ENCODE assay signal across 8 cellular contexts in the genomic region with DNA sequence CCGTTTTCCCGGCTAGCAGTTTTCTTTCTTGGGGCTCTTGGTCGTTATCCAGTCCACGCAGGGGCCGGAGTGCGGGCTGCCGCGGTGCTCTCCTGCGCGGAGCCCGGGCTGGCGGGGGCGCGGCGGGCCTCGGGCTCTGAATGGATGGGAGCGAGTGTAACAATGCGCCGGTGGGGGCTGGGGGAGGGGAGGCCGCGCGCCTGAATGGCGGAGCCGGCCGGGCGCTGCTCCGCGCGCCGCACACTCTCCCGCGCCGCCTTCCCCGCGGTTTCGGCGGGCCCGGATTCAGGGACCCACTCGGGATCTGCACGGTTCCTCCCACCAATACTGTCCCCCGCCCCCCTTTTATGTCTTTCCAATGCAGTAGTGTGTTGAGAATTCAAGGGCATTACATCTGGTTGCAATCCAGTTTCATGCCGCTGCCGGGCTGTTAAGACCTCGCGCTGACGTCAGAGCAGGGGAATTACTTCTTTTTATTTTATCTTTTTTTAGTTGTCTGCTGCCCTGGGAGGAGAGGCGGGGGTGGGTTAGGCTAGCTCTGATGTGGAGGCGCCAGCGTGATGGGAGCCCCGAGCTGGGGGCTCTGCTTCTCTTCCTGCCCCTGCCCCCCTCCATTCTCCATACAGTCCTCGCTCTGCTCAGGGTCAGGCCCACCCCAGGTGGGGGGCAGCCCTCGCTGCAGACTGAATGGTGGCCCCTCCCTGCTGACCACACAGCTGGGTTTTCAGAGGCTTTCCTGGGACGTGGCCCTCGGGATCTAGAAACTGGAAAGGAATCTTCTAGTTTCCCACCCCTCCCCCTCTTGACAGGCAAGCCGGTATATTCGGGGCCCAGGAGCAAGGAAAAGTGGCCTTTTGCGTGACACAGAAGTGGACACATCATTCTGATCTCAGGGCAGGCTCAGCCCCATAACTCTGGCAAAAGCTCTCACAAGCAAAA. TPM values are rescaled to one million over a fixed set of nuclear protein-coding genes. Genes with fewer than 3 reads are reported as not detected.
A peak's percentile ranks its signal among the peaks of the same experiment; 100 is the strongest.
DNase-seq lines count a peak whose midpoint lies in the region; ATAC-seq and TF ChIP-seq lines count a peak whose summit lies in the region.

No MANE protein-coding gene starts in this region.

- H3K27me3 ChIP-seq in foreskin keratinocyte (no peaks in the 10 kb centered on the region), neuronal stem cell (ENCODE audit: control insufficient read depth in 3 of 3, insufficient read depth in 3 of 3, low read depth in 1 of 3, low read length in 3 of 3) (peaks cover 0 to 19% (median 0%) of the 10 kb centered on the region in 3 experiments), tibial artery (no peaks in the 10 kb centered on the region)

- peak overlapping the region; percentile 99 for H3K18ac ChIP-seq in neuronal stem cell (ENCODE audit: low read length)

- peak overlapping the region; percentile 71 for H3K4me2 ChIP-seq in neuronal stem cell (ENCODE audit: insufficient read depth, low read length, poor library complexity, severe bottlenecking)

- intact Hi-C loops in tibial artery (cut with DNase I; ENCODE audit: low total_unique reads): loop anchor here (2.0 to 10.0 kb wide), 3 partner anchors 102 to 354 kb away; a partner anchor contains a TSS

- no peak overlapping the region for H4K91ac ChIP-seq in neuronal stem cell (ENCODE audit: low read depth, low read length, poor library complexity)

- H3K27ac ChIP-seq in foreskin keratinocyte (peak overlapping the region; percentile 70), neuronal stem cell (replicated peaks; ENCODE audit: low read length) (peak overlapping the region; percentile 74), tibial artery (peak overlapping the region; percentile 82 to 95)

- H2AK5ac ChIP-seq in neuronal stem cell (ENCODE audit: low read depth, low read length): peak overlapping the region; percentile 99

- DNase-seq in DMS 273 (lab: John Stamatoyannopoulos, UW; ENCODE audit: unreplicated experiment) (peak; percentile 68), DMS 273 treated with DMSO at 0.1 percent for 48 hours (lab: John Stamatoyannopoulos, UW) (no peak), RKO (ENCODE audit: low spot score) (peak; percentile 63), activated gamma-delta T cell (lab: John Stamatoyannopoulos, UW) (peak; percentile 42), foreskin keratinocyte (peak in 1 of 2 donors; percentile 55), neuronal stem cell (ENCODE audit: low spot score) (no peak), tibial artery (peak; percentile 55 to 79)

- H2BK12ac ChIP-seq in neuronal stem cell (ENCODE audit: low read length): peak overlapping the region; percentile 80

- H2AFZ ChIP-seq in neuronal stem cell (ENCODE audit: low read length): peak overlapping the region; percentile 83

- TF ChIP-seq CTCF in foreskin keratinocyte (conservative IDR thresholded peaks at IDR 0.05) (no peak), tibial artery (IDR thresholded peaks at IDR 0.05) (no peak)

- H3K9me3 ChIP-seq in neuronal stem cell (replicated peaks in 1 of 2; ENCODE audit: control insufficient read depth in 2 of 2, insufficient read depth in 1 of 2, low read depth in 1 of 2, low read length in 2 of 2) (no peaks in the 10 kb centered on the region), tibial artery (no peaks in the 10 kb centered on the region)

- H3K4me1 ChIP-seq in foreskin keratinocyte (peaks cover 28% of the 10 kb centered on the region), neuronal stem cell (ENCODE audit: control insufficient read depth in 2 of 2, insufficient read depth in 1 of 2, low read depth in 1 of 2, low read length in 2 of 2) (peaks cover 35 to 39% of the 10 kb centered on the region in 2 donors), tibial artery (peaks cover 5 to 47% (median 27%) of the 10 kb centered on the region in 4 donors)

- H3K23ac ChIP-seq in neuronal stem cell (ENCODE audit: low read depth, low read length, poor library complexity): peak overlapping the region; percentile 67

- H2BK15ac ChIP-seq in neuronal stem cell (ENCODE audit: low read length): peak overlapping the region; percentile 99

- peak overlapping the region; percentile 100 for H3K9ac ChIP-seq in neuronal stem cell (ENCODE audit: low read depth, low read length, poor library complexity)

- ATAC-seq in HG03108 (IDR thresholded peaks at IDR 0.05; ENCODE audit: unreplicated experiment) (peak; percentile 9), foreskin keratinocyte (peak; percentile 37)

- peaks cover 0 to 13% of the 10 kb centered on the region in 2 donors for H3K36me3 ChIP-seq in neuronal stem cell (replicated peaks in 1 of 2; ENCODE audit: control insufficient read depth in 2 of 2, insufficient read depth in 2 of 2, low read length in 2 of 2)
- H3K36me3 ChIP-seq in tibial artery: no peaks in the 10 kb centered on the region

- no CpG with 5 or more reads among the region's 57 CpGs for WGBS in neuronal stem cell (ENCODE audit: extremely low coverage in 2 of 2, insufficient read length in 2 of 2, insufficient replicate concordance in 1 of 2), 2 donors

- H4K8ac ChIP-seq in neuronal stem cell (ENCODE audit: low read depth, low read length): peak overlapping the region; percentile 49

- H3K4ac ChIP-seq in neuronal stem cell (ENCODE audit: low read length): no peak overlapping the region

- H2BK5ac ChIP-seq in neuronal stem cell (ENCODE audit: low read length): peak overlapping the region; percentile 99

- peaks cover 19% of the 10 kb centered on the region for H3K79me1 ChIP-seq in neuronal stem cell (ENCODE audit: low read depth, low read length)

- peak overlapping the region; percentile 92 for H3K14ac ChIP-seq in neuronal stem cell (ENCODE audit: low read length)

- peak overlapping the region; percentile 84 to 93 for H3K4me3 ChIP-seq in neuronal stem cell (ENCODE audit: low read length in 2 of 2)
- peak overlapping the region; percentile 67 to 79 for H3K4me3 ChIP-seq in tibial artery

- peak overlapping the region; percentile 98 for H2BK120ac ChIP-seq in neuronal stem cell (ENCODE audit: low read depth, low read length)

RNA-seq across cellular contexts. Expression of a gene that starts 1.7 kb away (rescaled TPM):
- total RNA-seq in foreskin keratinocyte: 15.0 and 16.3 TPM in 2 replicates
- polyA plus RNA-seq in foreskin keratinocyte: 11.1 and 12.0 TPM in 2 replicates
- 15.1 TPM for polyA plus RNA-seq in neuronal stem cell (2013, experiment 1 of 2)
- 16.0 TPM for polyA plus RNA-seq in neuronal stem cell (2013, experiment 2 of 2)

Comparison
In these comparisons a context has a peak if more than half of its experiments do, and no peak if none do; other contexts are left out.
1. DNase-seq: peak in DMS 273 (single experiment), RKO (single experiment), activated gamma-delta T cell (single experiment) and tibial artery (2 of 2); none in DMS 273 treated with DMSO at 0.1 percent for 48 hours (single experiment) and neuronal stem cell (single experiment).
2. Peak in every context shown above with its lines, with median percentiles within 50 percentile points of each other: H3K27ac ChIP-seq.